ENCODE assay signal across 20 cellular contexts in genomic region chr1:229141271-229141670, GRCh38.
DNase-seq lines count a peak whose midpoint lies in the region; ATAC-seq and TF ChIP-seq lines count a peak whose summit lies in the region.
"Had no signal": no experiment of that assay in that cellular context is flagged by ENCODE, and none has a peak within 500 bp of the region (broad histone marks: within the 10 kb centered on the region; RNA-seq: fewer than 3 reads in every experiment).

No MANE protein-coding gene starts in this region.

- peak overlapping the region; percentile 19 for H3K18ac ChIP-seq in trophoblast cell (ENCODE audit: low read length)

- H2AFZ ChIP-seq in hepatocyte (no peak overlapping the region), trophoblast cell (ENCODE audit: insufficient read depth, low read length, poor library complexity) (no peak overlapping the region)

- no peaks in the 10 kb centered on the region for H3K9me2 ChIP-seq in hepatocyte (replicated peaks; ENCODE audit: insufficient read depth)

- H3K4me3 ChIP-seq in hepatocyte (no peak overlapping the region), trophoblast cell (ENCODE audit: low read depth, low read length) (no peak overlapping the region), mucosa of descending colon (no peak overlapping the region)
- H3K4me3 ChIP-seq: BLaER1 had no signal

- 95% methylated on average over 2 of the region's 2 CpGs for WGBS in hepatocyte (ENCODE audit: low lambda C conversion rate, missing lambda C conversion rate)
- no CpG with 5 or more reads among the region's 2 CpGs for WGBS in trophoblast cell (ENCODE audit: extremely low coverage, insufficient coverage, insufficient read length)

- no peak overlapping the region for H2AK5ac ChIP-seq in trophoblast cell (ENCODE audit: low read length)

- no peaks in the 10 kb centered on the region for H3K36me3 Mint-ChIP-seq in type B pancreatic cell
- H3K36me3 Mint-ChIP-seq: CD4-positive, alpha-beta memory T cell; CD4-positive, CD25-positive, alpha-beta regulatory T cell had no signal

- no peak overlapping the region for H3K4ac ChIP-seq in trophoblast cell (ENCODE audit: low read depth, low read length)

- intact Hi-C loops in cardiac septum (cut with DNase I) = no loop called here
- intact Hi-C loops in mucosa of descending colon (cut with DNase I, micrococcal nuclease) = no loop called here

- H3K4me3 Mint-ChIP-seq in type B pancreatic cell = peak overlapping the region; percentile 34
- H3K4me3 Mint-ChIP-seq: CD14-positive monocyte; CD4-positive, alpha-beta memory T cell; CD4-positive, CD25-positive, alpha-beta regulatory T cell; CD8-positive, alpha-beta memory T cell had no signal

- no peaks in the 10 kb centered on the region for H4K20me1 ChIP-seq in hepatocyte (ENCODE audit: insufficient read depth, poor library complexity, severe bottlenecking)
- H4K20me1 ChIP-seq: BLaER1 had no signal

- H3K23ac ChIP-seq in trophoblast cell (ENCODE audit: low read length) = no peak overlapping the region

- peaks cover 19% of the 10 kb centered on the region for H3K79me1 ChIP-seq in trophoblast cell (ENCODE audit: low read length)

- H3K4me2 ChIP-seq in hepatocyte = no peak overlapping the region
- H3K4me2 ChIP-seq in trophoblast cell (ENCODE audit: low read length) = no peak overlapping the region
- H3K4me2 ChIP-seq: BLaER1 had no signal

- ATAC-seq in HG03469 (IDR thresholded peaks at IDR 0.05; ENCODE audit: unreplicated experiment) = no peak
- no peak for ATAC-seq in mucosa of descending colon

- H3K4me1 Mint-ChIP-seq in type B pancreatic cell (ENCODE audit: unreplicated experiment) = peaks cover 36% of the 10 kb centered on the region

- H2BK5ac ChIP-seq in trophoblast cell (ENCODE audit: low read depth, low read length, poor library complexity) = peak overlapping the region; percentile 54

- H4K12ac ChIP-seq in trophoblast cell (ENCODE audit: low read depth, low read length) = no peak overlapping the region

- peaks cover 13% of the 10 kb centered on the region for H3K4me1 ChIP-seq in hepatocyte (ENCODE audit: insufficient read depth)
- peaks cover 13 to 18% of the 10 kb centered on the region in 2 experiments for H3K4me1 ChIP-seq in trophoblast cell (ENCODE audit: control insufficient read depth in 1 of 2, insufficient read depth in 2 of 2, low read length in 2 of 2)
- no peaks in the 10 kb centered on the region for H3K4me1 ChIP-seq in mucosa of descending colon (ENCODE audit: low read depth)

- no peak for DNase-seq in hepatocyte (ENCODE audit: low spot score)
- DNase-seq in trophoblast cell = peak; percentile 53 to 86
- DNase-seq in type B pancreatic cell (ENCODE audit: extremely low spot score, unreplicated experiment) = no peak
- no peak for DNase-seq in cardiac septum (ENCODE audit: low spot score)
- no peak for DNase-seq in mucosa of descending colon
- no peak for DNase-seq in DMS 273 treated with DMSO at 0.1 percent for 48 hours (lab: John Stamatoyannopoulos, UW)
- DNase-seq: 8988T; ACHN; BE2C; C1 segment of cervical spinal cord; CD4-positive, alpha-beta memory T cell; CD4-positive, CD25-positive, alpha-beta regulatory T cell; CD8-positive, alpha-beta memory T cell; COR-L47; DMS79 treated with DMSO at 0.1 percent for 48 hours; GF-D8 had no signal

- H3K79me2 ChIP-seq in hepatocyte (no peaks in the 10 kb centered on the region), trophoblast cell (ENCODE audit: control insufficient read depth, insufficient read depth, low read length, poor library complexity) (no peaks in the 10 kb centered on the region)

- peak overlapping the region; percentile 69 for H2BK12ac ChIP-seq in trophoblast cell (ENCODE audit: low read length)

- H4K8ac ChIP-seq in trophoblast cell (ENCODE audit: low read depth, low read length) = no peak overlapping the region

- no peaks in the 10 kb centered on the region for H3K9me3 Mint-ChIP-seq in type B pancreatic cell
- H3K9me3 Mint-ChIP-seq: CD4-positive, CD25-positive, alpha-beta regulatory T cell; CD8-positive, alpha-beta memory T cell had no signal

- H3K9me3 ChIP-seq in KOPT-K1 (ENCODE audit: insufficient read depth, low read length, poor library complexity, severe bottlenecking) (no peaks in the 10 kb centered on the region), hepatocyte (ENCODE audit: low read depth) (no peaks in the 10 kb centered on the region), trophoblast cell (ENCODE audit: insufficient read depth, low read depth, low read length) (no peaks in the 10 kb centered on the region), mucosa of descending colon (no peaks in the 10 kb centered on the region)
- H3K9me3 ChIP-seq: BE2C, BLaER1 had no signal

- no peak overlapping the region for H3K9ac ChIP-seq in trophoblast cell (ENCODE audit: low read length)
- H3K9ac ChIP-seq: BLaER1 had no signal

- no peaks in the 10 kb centered on the region for H3K27me3 Mint-ChIP-seq in type B pancreatic cell
- H3K27me3 Mint-ChIP-seq: CD4-positive, CD25-positive, alpha-beta regulatory T cell had no signal

- peak overlapping the region; percentile 93 for H4K91ac ChIP-seq in trophoblast cell (ENCODE audit: low read depth, low read length)

- no peak overlapping the region for H3K14ac ChIP-seq in trophoblast cell (ENCODE audit: low read length)

- peak overlapping the region; percentile 34 for H2BK120ac ChIP-seq in trophoblast cell (ENCODE audit: insufficient read depth, low read length, poor library complexity)

- H3K27ac ChIP-seq in KOPT-K1 (ENCODE audit: low read depth, low read length, poor library complexity, severe bottlenecking) (peak overlapping the region; percentile 94), hepatocyte (peak overlapping the region; percentile 60), trophoblast cell (ENCODE audit: low read depth, low read length) (peak overlapping the region; percentile 67)
- H3K27ac ChIP-seq: BLaER1 had no signal

- TF ChIP-seq CTCF in hepatocyte (IDR thresholded peaks at IDR 0.05; ENCODE audit: poor library complexity) (no peak), type B pancreatic cell (conservative IDR thresholded peaks at IDR 0.05) (no peak), mucosa of descending colon (IDR thresholded peaks at IDR 0.05) (no peak)

- H3K36me3 ChIP-seq in KOPT-K1 (ENCODE audit: insufficient read depth, low read length) (no peaks in the 10 kb centered on the region), hepatocyte (replicated peaks; ENCODE audit: insufficient read depth, low read depth) (no peaks in the 10 kb centered on the region), trophoblast cell (ENCODE audit: control insufficient read depth in 1 of 2, insufficient read depth in 2 of 2, low read length in 2 of 2) (no peaks in the 10 kb centered on the region), mucosa of descending colon (ENCODE audit: low read depth) (no peaks in the 10 kb centered on the region)
- H3K36me3 ChIP-seq: BE2C, BLaER1 had no signal

- H3K27ac Mint-ChIP-seq in type B pancreatic cell = peak overlapping the region; percentile 98
- H3K27ac Mint-ChIP-seq: CD14-positive monocyte; CD4-positive, CD25-positive, alpha-beta regulatory T cell; CD8-positive, alpha-beta memory T cell had no signal

- H3K27me3 ChIP-seq in hepatocyte = no peaks in the 10 kb centered on the region
- no peaks in the 10 kb centered on the region for H3K27me3 ChIP-seq in trophoblast cell (ENCODE audit: insufficient read depth, low read length)
- H3K27me3 ChIP-seq: BE2C, BLaER1 had no signal

Comparison
In these comparisons a context has a peak if more than half of its experiments do, and no peak if none do; other contexts are left out.
1. DNase-seq: peak in trophoblast cell (2 of 2); none in hepatocyte (single experiment), type B pancreatic cell (single experiment), cardiac septum (single experiment), mucosa of descending colon (0 of 3) and DMS 273 treated with DMSO at 0.1 percent for 48 hours (single experiment).
2. Peak in every context shown above with its lines, with median percentiles within 50 percentile points of each other: H3K27ac ChIP-seq.